8 cellular contexts compared by ENCODE assay signal in genomic region chr16:25110392-25110947, GRCh38. TPM values are rescaled to one million over a fixed set of nuclear protein-coding genes. Genes with fewer than 3 reads are reported as not detected.
A peak's percentile ranks its signal among the peaks of the same experiment; 100 is the strongest.
DNase-seq lines count a peak whose midpoint lies in the region; ATAC-seq, FAIRE-seq and TF ChIP-seq lines count a peak whose summit lies in the region.

No MANE protein-coding gene starts in this region.

- no peak for TF ChIP-seq POLR2A in HepG2 (IDR thresholded peaks at IDR 0.05; ENCODE audit: insufficient read depth in 1 of 2, low read depth in 2 of 2, low read length in 2 of 2)

- H3K9ac ChIP-seq in BLaER1 treated with 17β-estradiol and CSF1 and Interleukin-3, amounts not matched to agents 10 nM and 100 nM, result peak overlapping the region; percentile 72 to 86 (median 83)
- peak overlapping the region; percentile 73 for H3K9ac ChIP-seq in HepG2 (ENCODE audit: insufficient read depth, low read depth, low read length)
- H3K9ac ChIP-seq in subcutaneous abdominal adipose tissue (ENCODE audit: low read length in 5 of 5), result peak overlapping the region in 3 of 5 donors; percentile 25 to 92 (median 74)

- no peak for FAIRE-seq in HepG2 (lab: Jason Lieb, UNC)

- peaks cover 30% of the 10 kb centered on the region for H3K79me2 ChIP-seq in HepG2 (ENCODE audit: insufficient read depth, low read length)

- CTCF ChIA-PET in HepG2 (lab: Yijun Ruan, JAX; ENCODE audit: low intra/inter-chr PET ratio, low total read pairs), result no interaction called here

- peak overlapping the region; percentile 70 to 97 (median 85) for H3K4me2 ChIP-seq in BLaER1 treated with 17β-estradiol and CSF1 and Interleukin-3, amounts not matched to agents 10 nM and 100 nM
- peak overlapping the region; percentile 86 for H3K4me2 ChIP-seq in HepG2 (ENCODE audit: low read depth, low read length)

- no peak for TF ChIP-seq EP300 in HepG2 (IDR thresholded peaks at IDR 0.05; ENCODE audit: low read depth in 2 of 2, low read length in 2 of 2)
- TF ChIP-seq EP300 in HepG2 (CRISPR knock-in tag; IDR thresholded peaks at IDR 0.05; ENCODE audit: borderline replicate concordance), result no peak

- peaks cover 25 to 34% (median 33%) of the 10 kb centered on the region in 11 experiments for H3K27me3 ChIP-seq in BLaER1 treated with 17β-estradiol and CSF1 and Interleukin-3, amounts not matched to agents 10 nM and 100 nM
- no peaks in the 10 kb centered on the region; a peak in 1 of 5 replicates for H3K27me3 ChIP-seq in HepG2 (ENCODE audit: control insufficient read depth in 1 of 2, insufficient read depth in 2 of 2, low read length in 2 of 2)
- no peaks in the 10 kb centered on the region for H3K27me3 ChIP-seq in subcutaneous abdominal adipose tissue (ENCODE audit: control insufficient read depth in 5 of 5, insufficient read depth in 4 of 5, low read length in 5 of 5)

- H3K4me3 ChIP-seq in BLaER1 treated with 17β-estradiol and CSF1 and Interleukin-3, amounts not matched to agents 10 nM and 100 nM, result peak overlapping the region; percentile 77 to 95 (median 84)
- H3K4me3 ChIP-seq in HepG2 (replicated peaks in 1 of 3; ENCODE audit: insufficient read depth in 1 of 3, low read depth in 2 of 3, low read length in 3 of 3) (peak overlapping the region; percentile 63 to 87 (median 78)), subcutaneous abdominal adipose tissue (ENCODE audit: low read depth in 1 of 5, low read length in 5 of 5) (peak overlapping the region; percentile 69 to 96 (median 86))

- peak overlapping the region; percentile 46 to 87 (median 76); a peak in 21 of 22 replicates for H3K27ac ChIP-seq in BLaER1 treated with 17β-estradiol and CSF1 and Interleukin-3, amounts not matched to agents 10 nM and 100 nM
- H3K27ac ChIP-seq in HepG2 (ENCODE audit: extremely low read length, insufficient read depth, low read length), result no peak overlapping the region
- H3K27ac ChIP-seq in subcutaneous abdominal adipose tissue (ENCODE audit: low read depth, low read length), result peak overlapping the region; percentile 30

- TF ChIP-seq CTCF in HepG2 (CRISPR knock-in tag; IDR thresholded peaks at IDR 0.05), result no peak

- POLR2A ChIA-PET in HepG2 (lab: Yijun Ruan, JAX), result interaction anchor here (1.1 to 1.6 kb wide), 3 partner anchors 12 to 148 kb away, joined by 3 to 4 read pairs (median 3); no protein-coding TSS in a partner anchor

- 24% methylated on average over 7 of the region's 7 CpGs for WGBS in HepG2 (ENCODE audit: low lambda C conversion rate)

- ATAC-seq in HepG2 (no peak), GM18867 (IDR thresholded peaks at IDR 0.05; ENCODE audit: unreplicated experiment) (no peak)

- TF ChIP-seq RAD21 in HepG2 (CRISPR knock-in tag; IDR thresholded peaks at IDR 0.05), result no peak

- DNase-seq in KBM-7 (peak; percentile 51), HepG2 (ENCODE audit: low spot score) (no peak), 8988T (no peak), middle frontal gyrus (ENCODE audit: extremely low spot score, low spot score) (no peak)
- peak; percentile 39 for DNase-seq in activated naive CD4-positive, alpha-beta T cell treated with anti-CD3 and anti-CD28 coated beads, Interleukin-2, amount 50 U/mL, for 16 hours

- H3K36me3 ChIP-seq in BLaER1 treated with 17β-estradiol and CSF1 and Interleukin-3, amounts not matched to agents 10 nM and 100 nM, result peaks cover 0 to 16% (median 9%) of the 10 kb centered on the region in 11 experiments; a peak in 7 of 22 replicates
- H3K36me3 ChIP-seq in HepG2 (replicated peaks in 1 of 2; ENCODE audit: control insufficient read depth in 1 of 2, insufficient read depth in 2 of 2, low read length in 2 of 2) (peaks cover 4 to 9% of the 10 kb centered on the region in 2 experiments; a peak in 2 of 5 replicates), subcutaneous abdominal adipose tissue (ENCODE audit: control insufficient read depth in 5 of 5, insufficient read depth in 5 of 5, low read length in 5 of 5) (peaks cover 0 to 12% (median 8%) of the 10 kb centered on the region in 5 donors)

- BruUV-seq in HepG2 (replicated peaks; lab: Mats Ljungman, UMichigan), result no TSS peak

- peak overlapping the region; percentile 65 for H2AFZ ChIP-seq in HepG2 (ENCODE audit: low read length)

- intact Hi-C loops in HepG2 (cut with micrococcal nuclease; ENCODE audit: unreplicated experiment), result no loop called here

- H3K9me3 ChIP-seq in BLaER1 treated with 17β-estradiol and CSF1 and Interleukin-3, amounts not matched to agents 10 nM and 100 nM (replicated peaks in 1 of 11), result 0 out of 22 replicates have a peak, but pooled peaks cover 0 to 10% (median 0%) of the 10 kb centered on the region in 11 experiments
- H3K9me3 ChIP-seq in HepG2 (ENCODE audit: low read length), result no peaks in the 10 kb centered on the region
- no peaks in the 10 kb centered on the region for H3K9me3 ChIP-seq in subcutaneous abdominal adipose tissue (ENCODE audit: control insufficient read depth in 5 of 5, low read length in 5 of 5)

- in situ Hi-C loops in KBM-7 (cut with MboI; ENCODE audit: low pct_unique_long_range_greater_than_20kb, low sequenced_read_pairs), result no loop called here
- in situ Hi-C loops in HepG2 (cut with HindIII; ENCODE audit: extremely low pct_ligation_motif_present, low pct_unique_long_range_greater_than_20kb), result no loop called here

- H4K20me1 ChIP-seq in BLaER1 treated with 17β-estradiol and CSF1 and Interleukin-3, amounts not matched to agents 10 nM and 100 nM, result peaks cover 0 to 27% (median 10%) of the 10 kb centered on the region in 11 experiments; a peak in 11 of 22 replicates
- H4K20me1 ChIP-seq in HepG2 (ENCODE audit: insufficient read depth, low read length), result no peaks in the 10 kb centered on the region

- H3K4me1 ChIP-seq in BLaER1 treated with 17β-estradiol and CSF1 and Interleukin-3, amounts not matched to agents 10 nM and 100 nM, result peaks cover 32 to 52% (median 41%) of the 10 kb centered on the region in 10 experiments
- H3K4me1 ChIP-seq in HepG2 (ENCODE audit: insufficient read depth, low read length), result peaks cover 68% of the 10 kb centered on the region
- peaks cover 3 to 49% (median 48%) of the 10 kb centered on the region in 5 donors for H3K4me1 ChIP-seq in subcutaneous abdominal adipose tissue (ENCODE audit: control insufficient read depth in 5 of 5, insufficient read depth in 5 of 5, low read length in 5 of 5)

TF ChIP-seq in HepG2, 621 proteins besides CTCF, POLR2A, EP300 and RAD21:
- no peak for TF ChIP-seq SKI (IDR thresholded peaks at IDR 0.05; ENCODE audit: partially characterized antibody)
- no peak for TF ChIP-seq SCMH1 (CRISPR knock-in tag; IDR thresholded peaks at IDR 0.05; ENCODE audit: borderline replicate concordance)
- TF ChIP-seq RFX1 (IDR thresholded peaks at IDR 0.05), result no peak
- TF ChIP-seq ZNF280D (CRISPR knock-in tag; IDR thresholded peaks at IDR 0.05), result 0 out of 2 replicates have a peak, but pooled peaks have one; percentile 8
- TF ChIP-seq ZMYM2 (CRISPR knock-in tag; IDR thresholded peaks at IDR 0.05), result peak; percentile 1; the same call in 1 of the 2 replicates

RNA-seq across cellular contexts. Expression of gene LCMT1, which starts 1.1 kb away (rescaled TPM):
- total RNA-seq in HepG2 (2016; rRNA removed; fragmentation: Illumina TruSeq; extraction: Trizol), result 48.7 and 56.5 TPM in 2 replicates
- 67.0 and 75.9 TPM in 2 replicates for total RNA-seq in HepG2 (2016; cell fraction: cytosol; rRNA removed; fragmentation: Illumina TruSeq; extraction: Trizol; ENCODE audit: low read depth)
- total RNA-seq in HepG2 (2016; cell fraction: insoluble cytoplasmic fraction; rRNA removed; fragmentation: Illumina TruSeq; extraction: Trizol), result 51.5 and 57.1 TPM in 2 replicates
- 81.3 and 87.0 TPM in 2 replicates for total RNA-seq in HepG2 (2016; cell fraction: membrane; rRNA removed; fragmentation: Illumina TruSeq; extraction: Trizol)
- 28.0 and 34.4 TPM in 2 replicates for total RNA-seq in HepG2 (2016; cell fraction: nucleus; rRNA removed; fragmentation: Illumina TruSeq; extraction: Trizol)
- polyA plus RNA-seq in HepG2 (2011; rRNA removed), result 41.2 and 43.7 TPM in 2 replicates
- polyA plus RNA-seq in HepG2 (2011; cell fraction: cytosol; rRNA removed), result 42.6 and 51.2 TPM in 2 replicates
- polyA plus RNA-seq in HepG2 (2011; cell fraction: nucleus; rRNA removed), result 23.2 and 26.4 TPM in 2 replicates
- polyA plus RNA-seq in HepG2 (2012), result 67.7 and 68.8 TPM in 2 replicates
- polyA plus RNA-seq in HepG2 (2016; cell fraction: cytosol; fragmentation: Illumina TruSeq; extraction: Trizol; ENCODE audit: low read depth), result 61.9 and 62.5 TPM in 2 replicates
- polyA plus RNA-seq in HepG2 (2016; cell fraction: insoluble cytoplasmic fraction; fragmentation: Illumina TruSeq; extraction: Trizol; ENCODE audit: low read depth), result 64.0 and 66.9 TPM in 2 replicates
- 79.0 and 84.0 TPM in 2 replicates for polyA plus RNA-seq in HepG2 (2016; cell fraction: membrane; fragmentation: Illumina TruSeq; extraction: Trizol; ENCODE audit: low read depth)
- polyA plus RNA-seq in HepG2 (2016; cell fraction: nucleus; fragmentation: Illumina TruSeq; extraction: Trizol; ENCODE audit: insufficient read depth, low read depth), result 40.6 and 45.1 TPM in 2 replicates
- polyA minus RNA-seq in HepG2 (2011; rRNA and poly(A)+ RNA removed; ENCODE audit: low replicate concordance), result 27.8 and 49.9 TPM in 2 replicates
- polyA minus RNA-seq in HepG2 (2011; cell fraction: cytosol; rRNA and poly(A)+ RNA removed), result 31.9 and 34.4 TPM in 2 replicates
- polyA minus RNA-seq in HepG2 (2011; cell fraction: nucleus; rRNA and poly(A)+ RNA removed), result 43.3 and 57.2 TPM in 2 replicates

Comparison
In these comparisons a context has a peak if more than half of its experiments do, and no peak if none do; other contexts are left out.
1. DNase-seq: peak in KBM-7 (single experiment) and activated naive CD4-positive, alpha-beta T cell treated with anti-CD3 and anti-CD28 coated beads, Interleukin-2, amount 50 U/mL, for 16 hours (single experiment); none in HepG2 (single experiment), 8988T (single experiment) and middle frontal gyrus (single experiment).
2. Peak in every context shown above with its lines, with median percentiles within 50 percentile points of each other: H3K4me3 ChIP-seq and H3K9ac ChIP-seq.